Comparison of ENCODE assay signal across 1 cellular context in genomic region chr21:42769820-42770716, GRCh38.
TF ChIP-seq lines count a peak whose summit lies in the region.

No MANE protein-coding gene starts in this region.

TF ChIP-seq in WTC11, 78 proteins besides CTCF, POLR2A, EP300 and RAD21 (continued from another document):
- TF ChIP-seq STAT6 (CRISPR knock-in tag; conservative IDR thresholded peaks at IDR 0.05; ENCODE audit: low read depth) (no peak), AFF4 (CRISPR knock-in tag; IDR thresholded peaks at IDR 0.05; ENCODE audit: borderline replicate concordance) (no peak), ERG (CRISPR knock-in tag; IDR thresholded peaks at IDR 0.05) (no peak), PRRX2 (CRISPR knock-in tag; IDR thresholded peaks at IDR 0.05) (no peak), ZNF121 (CRISPR knock-in tag; IDR thresholded peaks at IDR 0.05) (no peak)
